14 cellular contexts compared by ENCODE assay signal in genomic region chr2:28347596-28347995, GRCh38. TPM values are rescaled to one million over a fixed set of nuclear protein-coding genes. Genes with fewer than 3 reads are reported as not detected.
DNase-seq lines count a peak whose midpoint lies in the region; ATAC-seq and TF ChIP-seq lines count a peak whose summit lies in the region.
"Had no signal": no experiment of that assay in that cellular context is flagged by ENCODE, and none has a peak within 500 bp of the region (broad histone marks: within the 10 kb centered on the region; RNA-seq: fewer than 3 reads in every experiment).

No MANE protein-coding gene starts in this region.

- intact Hi-C loops in activated CD4-positive, alpha-beta memory T cell treated with anti-CD3 and anti-CD28 coated beads for 36 hours (cut with micrococcal nuclease) = no loop called here
- intact Hi-C loops in lower lobe of right lung (cut with DNase I) = no loop called here

- no peak overlapping the region for H3K4me3 Mint-ChIP-seq in activated CD8-positive, alpha-beta memory T cell treated with anti-CD3 and anti-CD28 coated beads, Interleukin-2, amount 10 ng/mL, durations not matched to agents 7 days and 5 days
- no peak overlapping the region for H3K4me3 Mint-ChIP-seq in activated CD4-positive, alpha-beta memory T cell treated with anti-CD3 and anti-CD28 coated beads for 36 hours
- H3K4me3 Mint-ChIP-seq in stimulated activated effector memory CD8-positive, alpha-beta T cell treated with anti-CD3 and anti-CD28 coated beads, Interleukin-12 subunit alpha, Interleukin-12 subunit beta, amount 100 ng/mL, for 72 hours = peak overlapping the region; percentile 72

- H3K9me3 ChIP-seq in lower lobe of right lung = no peaks in the 10 kb centered on the region
- H3K9me3 ChIP-seq: prostate gland, testis had no signal

- H3K27ac ChIP-seq in lower lobe of right lung = no peak overlapping the region
- H3K27ac ChIP-seq: prostate gland, testis had no signal

- no peaks in the 10 kb centered on the region for H3K27me3 Mint-ChIP-seq in activated CD8-positive, alpha-beta memory T cell treated with anti-CD3 and anti-CD28 coated beads, Interleukin-2, amount 10 ng/mL, durations not matched to agents 7 days and 5 days
- H3K27me3 Mint-ChIP-seq in activated CD4-positive, alpha-beta memory T cell treated with anti-CD3 and anti-CD28 coated beads for 36 hours = no peaks in the 10 kb centered on the region

- H3K27ac Mint-ChIP-seq in activated CD8-positive, alpha-beta memory T cell treated with anti-CD3 and anti-CD28 coated beads, Interleukin-2, amount 10 ng/mL, durations not matched to agents 7 days and 5 days = peak overlapping the region; percentile 82
- peak overlapping the region; percentile 72 for H3K27ac Mint-ChIP-seq in activated CD4-positive, alpha-beta memory T cell treated with anti-CD3 and anti-CD28 coated beads for 36 hours
- H3K27ac Mint-ChIP-seq in stimulated activated effector memory CD8-positive, alpha-beta T cell treated with anti-CD3 and anti-CD28 coated beads, Interleukin-12 subunit alpha, Interleukin-12 subunit beta, amount 100 ng/mL, for 72 hours = peak overlapping the region; percentile 90

- H3K9me3 Mint-ChIP-seq in activated CD8-positive, alpha-beta memory T cell treated with anti-CD3 and anti-CD28 coated beads, Interleukin-2, amount 10 ng/mL, durations not matched to agents 7 days and 5 days (ENCODE audit: low read depth) = no peaks in the 10 kb centered on the region
- no peaks in the 10 kb centered on the region for H3K9me3 Mint-ChIP-seq in activated CD4-positive, alpha-beta memory T cell treated with anti-CD3 and anti-CD28 coated beads for 36 hours
- H3K9me3 Mint-ChIP-seq in stimulated activated effector memory CD8-positive, alpha-beta T cell treated with anti-CD3 and anti-CD28 coated beads, Interleukin-12 subunit alpha, Interleukin-12 subunit beta, amount 100 ng/mL, for 72 hours = no peaks in the 10 kb centered on the region

- peaks cover 24% of the 10 kb centered on the region for H3K4me1 ChIP-seq in lower lobe of right lung

- H3K36me3 Mint-ChIP-seq in activated CD8-positive, alpha-beta memory T cell treated with anti-CD3 and anti-CD28 coated beads, Interleukin-2, amount 10 ng/mL, durations not matched to agents 7 days and 5 days = no peaks in the 10 kb centered on the region
- no peaks in the 10 kb centered on the region for H3K36me3 Mint-ChIP-seq in activated CD4-positive, alpha-beta memory T cell treated with anti-CD3 and anti-CD28 coated beads for 36 hours
- H3K36me3 Mint-ChIP-seq in stimulated activated effector memory CD8-positive, alpha-beta T cell treated with anti-CD3 and anti-CD28 coated beads, Interleukin-12 subunit alpha, Interleukin-12 subunit beta, amount 100 ng/mL, for 72 hours = peaks cover 7% of the 10 kb centered on the region

- H3K27me3 ChIP-seq in lower lobe of right lung (ENCODE audit: low read depth) = no peaks in the 10 kb centered on the region
- H3K27me3 ChIP-seq: testis had no signal

- peaks cover 29% of the 10 kb centered on the region for H3K4me1 Mint-ChIP-seq in activated CD8-positive, alpha-beta memory T cell treated with anti-CD3 and anti-CD28 coated beads, Interleukin-2, amount 10 ng/mL, durations not matched to agents 7 days and 5 days
- H3K4me1 Mint-ChIP-seq in activated CD4-positive, alpha-beta memory T cell treated with anti-CD3 and anti-CD28 coated beads for 36 hours (ENCODE audit: low read depth) = peaks cover 36% of the 10 kb centered on the region
- H3K4me1 Mint-ChIP-seq in stimulated activated effector memory CD8-positive, alpha-beta T cell treated with anti-CD3 and anti-CD28 coated beads, Interleukin-12 subunit alpha, Interleukin-12 subunit beta, amount 100 ng/mL, for 72 hours = peaks cover 43% of the 10 kb centered on the region

- peak; percentile 27 for ATAC-seq in activated CD8-positive, alpha-beta memory T cell treated with anti-CD3 and anti-CD28 coated beads, Interleukin-2, amount 10 ng/mL, durations not matched to agents 7 days and 5 days
- ATAC-seq in lower lobe of right lung = peak in 1 of 2 donors; percentile 15
- ATAC-seq in stimulated activated effector memory CD8-positive, alpha-beta T cell treated with anti-CD3 and anti-CD28 coated beads, Interleukin-12 subunit alpha, Interleukin-12 subunit beta, amount 100 ng/mL, for 72 hours = peak; percentile 25
- ATAC-seq in HG03025 (IDR thresholded peaks at IDR 0.05; ENCODE audit: low FRiP score, unreplicated experiment) = no peak

- H3K4me3 ChIP-seq in lower lobe of right lung = no peak overlapping the region
- H3K4me3 ChIP-seq: prostate gland, testis had no signal

- no peaks in the 10 kb centered on the region for H3K36me3 ChIP-seq in lower lobe of right lung
- H3K36me3 ChIP-seq: prostate gland had no signal

- TF ChIP-seq CTCF in lower lobe of right lung (IDR thresholded peaks at IDR 0.05) = no peak

- CTCF ChIA-PET in activated CD8-positive, alpha-beta memory T cell treated with anti-CD3 and anti-CD28 coated beads, Interleukin-2, amount 10 ng/mL, durations not matched to agents 7 days and 5 days (lab: Charles Lee) = interaction anchor here (1.1 to 2.9 kb wide), 2 partner anchors 10 to 12 kb away, joined by 3 to 11 read pairs; no protein-coding TSS in a partner anchor
- CTCF ChIA-PET in activated CD4-positive, alpha-beta memory T cell treated with anti-CD3 and anti-CD28 coated beads for 36 hours (lab: Charles Lee) = no interaction called here

- DNase-seq in activated CD8-positive, alpha-beta memory T cell treated with anti-CD3 and anti-CD28 coated beads, Interleukin-2, amount 10 ng/mL, durations not matched to agents 7 days and 5 days = no peak
- no peak for DNase-seq in activated CD8-positive, alpha-beta memory T cell treated with anti-CD3 and anti-CD28 coated beads, Interleukin-2, amount 50 U/mL, for 48 hours
- no peak for DNase-seq in activated CD4-positive, alpha-beta memory T cell treated with anti-CD3 and anti-CD28 coated beads for 36 hours
- DNase-seq in lower lobe of right lung (peak; percentile 32), cortex of kidney (lab: John Stamatoyannopoulos, UW) (no peak), DMS153 treated with DMSO at 0.1 percent for 48 hours (lab: John Stamatoyannopoulos, UW; ENCODE audit: unreplicated experiment) (no peak)
- no peak for DNase-seq in stimulated activated effector memory CD8-positive, alpha-beta T cell treated with anti-CD3 and anti-CD28 coated beads, Interleukin-12 subunit alpha, Interleukin-12 subunit beta, amount 100 ng/mL, for 72 hours (ENCODE audit: low spot score in 2 of 2)
- DNase-seq: amygdala, GF-D8, Kasumi-1, NCI-H446 treated with DMSO at 0.1 percent for 48 hours, testis had no signal

- POLR2A ChIA-PET in activated CD4-positive, alpha-beta memory T cell treated with anti-CD3 and anti-CD28 coated beads for 36 hours (lab: Charles Lee) = interaction anchor here (0.5 to 2.0 kb wide), 5 partner anchors 10 to 343 kb away, joined by 3 to 5 read pairs (median 4); no protein-coding TSS in a partner anchor

RNA-seq across cellular contexts. Expression of gene FOSL2, which starts 45.1 kb away (rescaled TPM):
- 10 to 100 TPM; 56.2 to 75.7 TPM for total RNA-seq in activated CD8-positive, alpha-beta memory T cell treated with anti-CD3 and anti-CD28 coated beads, Interleukin-2, amount 10 ng/mL, durations not matched to agents 7 days and 5 days
- total RNA-seq in activated CD4-positive, alpha-beta memory T cell treated with anti-CD3 and anti-CD28 coated beads for 36 hours = 100 to 1,000 TPM; 172 to 182 TPM
- total RNA-seq in lower lobe of right lung = 74.9 TPM
